21 cellular contexts compared by ENCODE assay signal in genomic region chr16:19289805-19290490, GRCh38. TPM values are rescaled to one million over a fixed set of nuclear protein-coding genes. Genes with fewer than 3 reads are reported as not detected.
DNase-seq lines count a peak whose midpoint lies in the region; ATAC-seq, FAIRE-seq and TF ChIP-seq lines count a peak whose summit lies in the region.
"Had no signal": no experiment of that assay in that cellular context is flagged by ENCODE, and none has a peak within 500 bp of the region (broad histone marks: within the 10 kb centered on the region; RNA-seq: fewer than 3 reads in every experiment).

No MANE protein-coding gene starts in this region.

- peaks cover 59% of the 10 kb centered on the region for H3F3A ChIP-seq in neural progenitor cell (ENCODE audit: low read depth)

- FAIRE-seq in D721Med (lab: Jason Lieb, UNC): no peak
- FAIRE-seq: astrocyte had no signal

- peak overlapping the region; percentile 63 for H3K4me3 Mint-ChIP-seq in neural progenitor cell
- H3K4me3 Mint-ChIP-seq in activated CD4-positive, alpha-beta memory T cell treated with anti-CD3 and anti-CD28 coated beads, Interleukin-2, amount 10 ng/mL, durations not matched to agents 7 days and 5 days: no peak overlapping the region
- H3K4me3 Mint-ChIP-seq: mesothelial cell of epicardium had no signal

- peaks cover 1% of the 10 kb centered on the region for H3K36me3 Mint-ChIP-seq in neural progenitor cell
- no peaks in the 10 kb centered on the region for H3K36me3 Mint-ChIP-seq in activated CD4-positive, alpha-beta memory T cell treated with anti-CD3 and anti-CD28 coated beads, Interleukin-2, amount 10 ng/mL, durations not matched to agents 7 days and 5 days (ENCODE audit: low read depth)
- H3K36me3 Mint-ChIP-seq: mesothelial cell of epicardium had no signal

- no peaks in the 10 kb centered on the region for H3K9me3 ChIP-seq in neural progenitor cell (ENCODE audit: low read depth)
- H3K9me3 ChIP-seq: esophagus muscularis mucosa, heart left ventricle, MG63, thoracic aorta had no signal

- peaks cover 80% of the 10 kb centered on the region for H3K4me1 ChIP-seq in neural progenitor cell

- H3K27ac ChIP-seq in dorsolateral prefrontal cortex (no peak overlapping the region), neural progenitor cell (peak overlapping the region; percentile 89)
- H3K27ac ChIP-seq: esophagus muscularis mucosa, heart left ventricle, thoracic aorta had no signal

- DNase-seq in DMS 273 (lab: John Stamatoyannopoulos, UW; ENCODE audit: unreplicated experiment): peak; percentile 75
- DNase-seq in NCI-H1105 (lab: John Stamatoyannopoulos, UW): peak; percentile 13
- peak in 7 of 10 donors; percentile 5 to 69 (median 53) for DNase-seq in dorsolateral prefrontal cortex
- peak; percentile 83 for DNase-seq in neural progenitor cell (ENCODE audit: low spot score)
- DNase-seq in activated CD4-positive, alpha-beta memory T cell treated with anti-CD3 and anti-CD28 coated beads, Interleukin-2, amount 10 ng/mL, durations not matched to agents 7 days and 5 days: no peak
- DNase-seq in D721Med (ENCODE audit: insufficient read length, low spot score): no peak
- DNase-seq: activated naive CD4-positive, alpha-beta T cell; heart left ventricle; kidney glomerular epithelial cell; MG63; NCI-H226; Right ventricle myocardium superior; stimulated activated CD4-positive, alpha-beta T cell treated with anti-CD3 and anti-CD28 coated beads, Interleukin-2, amount 100 ng/mL, for 48 hours had no signal

- H3K9ac ChIP-seq in neural progenitor cell: no peak overlapping the region

- H3K9me3 Mint-ChIP-seq in neural progenitor cell: no peaks in the 10 kb centered on the region
- no peaks in the 10 kb centered on the region for H3K9me3 Mint-ChIP-seq in activated CD4-positive, alpha-beta memory T cell treated with anti-CD3 and anti-CD28 coated beads, Interleukin-2, amount 10 ng/mL, durations not matched to agents 7 days and 5 days
- H3K9me3 Mint-ChIP-seq: mesothelial cell of epicardium had no signal

- no peak overlapping the region for H2AFZ ChIP-seq in neural progenitor cell (replicated peaks)

- H3K4me1 Mint-ChIP-seq in neural progenitor cell: peaks cover 88% of the 10 kb centered on the region
- peaks cover 10% of the 10 kb centered on the region for H3K4me1 Mint-ChIP-seq in activated CD4-positive, alpha-beta memory T cell treated with anti-CD3 and anti-CD28 coated beads, Interleukin-2, amount 10 ng/mL, durations not matched to agents 7 days and 5 days

- TF ChIP-seq CTCF in dorsolateral prefrontal cortex (IDR thresholded peaks at IDR 0.05 in 54 of 56, conservative IDR thresholded peaks at IDR 0.05 in 2 of 56; ENCODE audit: low read depth in 1 of 56, partially characterized antibody in 56 of 56) (no peak), neural progenitor cell (IDR thresholded peaks at IDR 0.05) (no peak), D721Med (IDR thresholded peaks at IDR 0.05; ENCODE audit: insufficient read depth, missing control alignments) (no peak)

- POLR2A ChIA-PET in activated CD4-positive, alpha-beta memory T cell treated with anti-CD3 and anti-CD28 coated beads, Interleukin-2, amount 10 ng/mL, durations not matched to agents 7 days and 5 days (lab: Charles Lee): no interaction called here

- H3K36me3 ChIP-seq in neural progenitor cell: no peaks in the 10 kb centered on the region
- H3K36me3 ChIP-seq: esophagus muscularis mucosa, heart left ventricle, MG63, thoracic aorta had no signal

- H3K27me3 ChIP-seq in dorsolateral prefrontal cortex (no peaks in the 10 kb centered on the region), neural progenitor cell (no peaks in the 10 kb centered on the region)
- H3K27me3 ChIP-seq: esophagus muscularis mucosa had no signal

- no peak for ATAC-seq in GM21737 (IDR thresholded peaks at IDR 0.05; ENCODE audit: unreplicated experiment)
- ATAC-seq in GM18498 (IDR thresholded peaks at IDR 0.05; ENCODE audit: unreplicated experiment): no peak
- ATAC-seq: activated CD4-positive, CD25-positive, alpha-beta regulatory T cell treated with anti-CD3 and anti-CD28 coated beads, Interleukin-2, amount 50 U/mL, for 24 hours; heart left ventricle had no signal

- H3K4me3 ChIP-seq in dorsolateral prefrontal cortex (no peak overlapping the region), neural progenitor cell (peak overlapping the region; percentile 7)
- H3K4me3 ChIP-seq: esophagus muscularis mucosa, heart left ventricle, MG63, thoracic aorta had no signal

- H4K20me1 ChIP-seq in neural progenitor cell (ENCODE audit: low read depth): no peaks in the 10 kb centered on the region

- intact Hi-C loops in dorsolateral prefrontal cortex (cut with DNase I): no loop called here

- H3K4me2 ChIP-seq in neural progenitor cell: peak overlapping the region; percentile 76

- H3K79me2 ChIP-seq in neural progenitor cell (ENCODE audit: low read depth): no peaks in the 10 kb centered on the region

- CTCF ChIA-PET in activated CD4-positive, alpha-beta memory T cell treated with anti-CD3 and anti-CD28 coated beads, Interleukin-2, amount 10 ng/mL, durations not matched to agents 7 days and 5 days (lab: Charles Lee): no interaction called here

- H3K27me3 Mint-ChIP-seq in neural progenitor cell (ENCODE audit: insufficient read depth, low read depth): peaks cover 15% of the 10 kb centered on the region
- H3K27me3 Mint-ChIP-seq in activated CD4-positive, alpha-beta memory T cell treated with anti-CD3 and anti-CD28 coated beads, Interleukin-2, amount 10 ng/mL, durations not matched to agents 7 days and 5 days: no peaks in the 10 kb centered on the region

- peak overlapping the region; percentile 96 for H3K27ac Mint-ChIP-seq in neural progenitor cell
- no peak overlapping the region for H3K27ac Mint-ChIP-seq in activated CD4-positive, alpha-beta memory T cell treated with anti-CD3 and anti-CD28 coated beads, Interleukin-2, amount 10 ng/mL, durations not matched to agents 7 days and 5 days
- H3K27ac Mint-ChIP-seq: mesothelial cell of epicardium had no signal

RNA-seq across cellular contexts. Expression of gene CLEC19A, which starts 4.4 kb away (rescaled TPM):
- total RNA-seq in dorsolateral prefrontal cortex: 1 to 10 TPM in 26 of 120 experiments, under 1 TPM in 79, not detected in 15; 0.18 to 3.5 (median 0.62) TPM
- total RNA-seq in neural progenitor cell (ENCODE audit: low replicate concordance): 1.9 and 8.2 TPM in 2 replicates
- total RNA-seq in activated CD4-positive, alpha-beta memory T cell treated with anti-CD3 and anti-CD28 coated beads, Interleukin-2, amount 10 ng/mL, durations not matched to agents 7 days and 5 days: not detected
- total RNA-seq: astrocyte; esophagus muscularis mucosa; heart left ventricle; mesothelial cell of epicardium; Right ventricle myocardium superior; T-helper 2 cell treated with Interferon-gamma antibody and Interleukin-4, amounts not matched to agents 100 ng/mL and 5 ng/mL, for 36 hours; thoracic aorta had no signal

Comparison
In these comparisons a context has a peak if more than half of its experiments do, and no peak if none do; other contexts are left out.
1. DNase-seq: peak in DMS 273 (single experiment), NCI-H1105 (single experiment), dorsolateral prefrontal cortex (7 of 10) and neural progenitor cell (single experiment); none in activated CD4-positive, alpha-beta memory T cell treated with anti-CD3 and anti-CD28 coated beads, Interleukin-2, amount 10 ng/mL, durations not matched to agents 7 days and 5 days (single experiment) and D721Med (single experiment).